In the genomic region with DNA sequence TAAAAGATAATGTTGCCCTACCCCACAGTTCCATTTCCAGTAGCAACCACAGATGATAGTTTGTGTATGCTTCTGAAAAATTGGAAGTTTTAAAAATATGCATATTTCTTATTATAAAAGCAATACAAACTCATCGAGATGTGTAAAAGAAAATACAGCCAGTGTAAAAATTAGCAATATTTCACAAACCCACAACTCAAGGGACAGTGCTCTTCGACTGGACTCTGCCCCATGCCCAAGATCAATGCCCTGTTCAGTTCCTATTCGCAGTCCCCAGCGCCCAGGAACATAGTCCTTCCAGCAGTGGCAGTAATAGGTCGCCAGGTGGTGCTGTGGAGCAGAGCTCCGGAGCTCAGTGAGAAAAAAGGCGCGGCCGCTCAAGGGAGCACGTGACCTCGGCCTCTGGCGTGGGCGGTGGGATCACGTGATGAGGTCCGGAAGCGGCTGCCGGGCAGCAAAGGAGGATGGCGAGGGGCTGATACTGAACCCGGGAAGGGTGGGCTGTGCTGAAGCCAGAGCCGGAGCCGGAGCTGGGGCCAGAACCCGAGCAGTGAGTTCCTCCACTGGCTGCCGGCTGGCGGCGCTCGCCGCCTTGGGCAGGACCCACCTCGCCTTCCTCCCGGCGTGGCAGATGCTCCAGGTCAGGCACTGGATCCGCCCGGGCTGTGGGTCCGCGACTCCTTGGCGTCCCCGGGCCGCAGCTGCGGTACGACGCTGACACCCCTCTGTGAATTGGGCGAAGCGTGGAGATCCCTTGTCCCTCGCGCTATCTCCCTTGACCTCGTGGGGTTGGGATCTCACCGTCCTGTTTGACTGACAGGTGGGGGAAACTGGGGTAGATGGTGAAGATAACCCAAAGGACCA, we compare ENCODE assay signal across 8 cellular contexts. TPM values are rescaled to one million over a fixed set of nuclear protein-coding genes. Genes with fewer than 3 reads are reported as not detected.
DNase-seq lines count a peak whose midpoint lies in the region; ATAC-seq, FAIRE-seq and TF ChIP-seq lines count a peak whose summit lies in the region.

Gene SLC36A1 (plus strand): TSS at position 430 of the 864 bp plus-strand sequence. CDS start 11,190 bp downstream, outside the sequence.

- H3K4me1 ChIP-seq in Karpas-422 (ENCODE audit: low read length) = peaks cover 15% of the 10 kb centered on the region

- POLR2A ChIA-PET in naive thymus-derived CD8-positive, alpha-beta T cell (lab: Charles Lee) = interaction anchor here (0.6 to 1.8 kb wide), 4 partner anchors 10 to 324 kb away, joined by 3 to 13 read pairs (median 4); partner anchors contain the start of gene G3BP1

- H3K36me3 ChIP-seq in Karpas-422 (ENCODE audit: insufficient read depth, low read length) = no peaks in the 10 kb centered on the region

- H2AFZ ChIP-seq in Karpas-422 (ENCODE audit: low read length) = peak within 1 kb of the TSS; percentile 83

- H3K9me3 ChIP-seq in Karpas-422 (ENCODE audit: low read length) = no peaks in the 10 kb centered on the region

- peak; percentile 92 for DNase-seq in EL
- peak; percentile 97 for DNase-seq in Karpas-422
- DNase-seq in RCC 7860 (ENCODE audit: low spot score) = peak; percentile 71
- peak; percentile 82 to 90 for DNase-seq in activated T-helper 1 cell treated with anti-CD3 and anti-CD28 coated beads, Interleukin-2, amount 50 U/mL, for 16 hours (ENCODE audit: low read depth in 1 of 2, low spot score in 1 of 2)
- peak; percentile 83 for DNase-seq in fibroblast of mammary gland (ENCODE audit: low read depth)
- DNase-seq in naive thymus-derived CD8-positive, alpha-beta T cell = peak; percentile 83 to 94 (median 90)
- DNase-seq in stimulated activated naive CD4-positive, alpha-beta T cell (lab: John Stamatoyannopoulos, UW) = peak; percentile 73 to 91 (median 86)

- no peaks in the 10 kb centered on the region for H3K9me3 Mint-ChIP-seq in naive thymus-derived CD8-positive, alpha-beta T cell

- H3K27ac Mint-ChIP-seq in naive thymus-derived CD8-positive, alpha-beta T cell = peak within 1 kb of the TSS; percentile 81 to 96 (median 92)

- peak; percentile 88 for ATAC-seq in GM21825 (IDR thresholded peaks at IDR 0.05; ENCODE audit: unreplicated experiment)
- peak; percentile 90 to 94 for ATAC-seq in naive thymus-derived CD8-positive, alpha-beta T cell

- peak within 1 kb of the TSS; percentile 87 for H3K9ac ChIP-seq in Karpas-422 (ENCODE audit: low read length)

- H3K4me1 Mint-ChIP-seq in naive thymus-derived CD8-positive, alpha-beta T cell = peaks cover 22 to 29% (median 25%) of the 10 kb centered on the region in 4 donors

- H3K36me3 Mint-ChIP-seq in naive thymus-derived CD8-positive, alpha-beta T cell = peaks cover 0 to 5% (median 0%) of the 10 kb centered on the region in 3 donors

- H3K4me3 ChIP-seq in Karpas-422 (ENCODE audit: low read length) (peak within 1 kb of the TSS; percentile 92), fibroblast of mammary gland (ENCODE audit: control insufficient read depth, low read depth, low read length) (peak within 1 kb of the TSS; percentile 95)

- H3K27me3 Mint-ChIP-seq in naive thymus-derived CD8-positive, alpha-beta T cell = peaks cover 3 to 23% (median 12%) of the 10 kb centered on the region in 5 donors

- H3K4me3 Mint-ChIP-seq in naive thymus-derived CD8-positive, alpha-beta T cell = peak within 1 kb of the TSS; percentile 95 to 98 (median 96)

- peak within 1 kb of the TSS; percentile 16; the same call in 1 of the 2 replicates for H3K27ac ChIP-seq in Karpas-422 (ENCODE audit: low read length)

- peak; percentile 97 for TF ChIP-seq CTCF in fibroblast of mammary gland (conservative IDR thresholded peaks at IDR 0.05; ENCODE audit: control insufficient read depth, insufficient read depth, low read depth, low read length)

- peak; percentile 55 for FAIRE-seq in RCC 7860 (lab: Jason Lieb, UNC)

- no peaks in the 10 kb centered on the region for H3K27me3 ChIP-seq in Karpas-422 (ENCODE audit: low read length)

- H3K79me2 ChIP-seq in Karpas-422 (ENCODE audit: low read length) = peaks cover 38% of the 10 kb centered on the region

- peak within 1 kb of the TSS; percentile 90 for H3K4me2 ChIP-seq in Karpas-422 (ENCODE audit: low read depth, low read length, poor library complexity, severe bottlenecking)

- H3K9me2 ChIP-seq in Karpas-422 (replicated peaks; ENCODE audit: insufficient read depth, low read length) = no peaks in the 10 kb centered on the region

- no peaks in the 10 kb centered on the region for H4K20me1 ChIP-seq in Karpas-422 (ENCODE audit: insufficient read depth, low read depth, low read length)

RNA-seq across cellular contexts. Expression of gene SLC36A1, which starts in this region (rescaled TPM):
- 8.4 and 12.7 TPM in 2 replicates for total RNA-seq in Karpas-422 (2014; rRNA removed; shearing (Covaris generic); ENCODE audit: low replicate concordance)
- 1 to 10 TPM; 4.8 to 5.6 TPM for total RNA-seq in naive thymus-derived CD8-positive, alpha-beta T cell
- polyA plus RNA-seq in naive thymus-derived CD8-positive, alpha-beta T cell = 1 to 10 TPM in 1 of 3 donors, under 1 TPM in 2; 0.61 to 1.6 (median 0.81) TPM

Comparison
In these comparisons a context has a peak if more than half of its experiments do, and no peak if none do; other contexts are left out.
1. Peak in every context shown above with its lines: DNase-seq, ATAC-seq, H3K4me3 ChIP-seq and H3K27ac ChIP-seq.